Comparison of ENCODE assay signal across 21 cellular contexts in genomic region chr1:205015241-205015640, GRCh38. TPM values are rescaled to one million over a fixed set of nuclear protein-coding genes. Genes with fewer than 3 reads are reported as not detected.
DNase-seq lines count a peak whose midpoint lies in the region; ATAC-seq, FAIRE-seq and TF ChIP-seq lines count a peak whose summit lies in the region.
"Had no signal": no experiment of that assay in that cellular context is flagged by ENCODE, and none has a peak within 500 bp of the region (broad histone marks: within the 10 kb centered on the region; RNA-seq: fewer than 3 reads in every experiment).

No MANE protein-coding gene starts in this region.

- no peak overlapping the region for H3K14ac ChIP-seq in H1 (ENCODE audit: insufficient read length)

- H3K18ac ChIP-seq in H1 (ENCODE audit: extremely low read depth, low read length) = no peak overlapping the region

- H3K23ac ChIP-seq in H1 (ENCODE audit: insufficient read length) = no peak overlapping the region

- DNase-seq in G401 (ENCODE audit: low spot score) = peak; percentile 81
- DNase-seq in NCI-H1694 treated with DMSO at 0.1 percent for 48 hours (lab: John Stamatoyannopoulos, UW) = peak; percentile 27
- peak; percentile 87 for DNase-seq in WERI-Rb-1
- no peak for DNase-seq in H1 (ENCODE audit: low read depth in 1 of 2, low spot score in 2 of 2)
- DNase-seq in stimulated activated CD4-positive, alpha-beta T cell treated with anti-CD3 and anti-CD28 coated beads, Interleukin-2, amount 100 ng/mL, for 24 hours = no peak
- DNase-seq in NCI-H146 (lab: John Stamatoyannopoulos, UW) = no peak
- no peak for DNase-seq in activated naive CD4-positive, alpha-beta T cell treated with anti-CD3 and anti-CD28 coated beads, Interleukin-2, amount 50 U/mL, for 72 hours (ENCODE audit: low spot score in 2 of 2)
- DNase-seq in NCI-H69 (lab: John Stamatoyannopoulos, UW) = no peak
- DNase-seq: Caco-2; CD4-positive, alpha-beta T cell; DMS53; GF-D8; KG1; NCI-H1436 treated with DMSO at 0.1 percent for 48 hours; NCI-H345; NCI-H526 treated with DMSO at 0.1 percent for 48 hours; Peyer's patch had no signal

- no peak overlapping the region for H3K4ac ChIP-seq in H1 (replicated peaks; ENCODE audit: insufficient read length, low read depth, low read length)

- H3K56ac ChIP-seq in H1 (replicated peaks; ENCODE audit: insufficient read length, low read depth, low read length) = no peak overlapping the region

- peak overlapping the region; percentile 27 for H4K91ac ChIP-seq in H1 (replicated peaks; ENCODE audit: insufficient read length, low read length)

- no peak for ATAC-seq in activated naive CD4-positive, alpha-beta T cell treated with anti-CD3 and anti-CD28 coated beads, Interleukin-2, amount 50 U/mL, for 72 hours

- CTCF ChIA-PET in H1 (lab: Charles Lee; ENCODE audit: partially characterized antibody) = interaction anchor here (0.5 to 33.2 kb wide), 10 partner anchors 13 to 617 kb away, joined by 3 to 531 read pairs (median 4); no protein-coding TSS in a partner anchor

- no peak for TF ChIP-seq RAD21 in H1 (IDR thresholded peaks at IDR 0.05 in 1 of 2, conservative IDR thresholded peaks at IDR 0.05 in 1 of 2; ENCODE audit: low read depth in 2 of 2, low read length in 2 of 2)

- no peak overlapping the region for H3K9ac ChIP-seq in H1 (replicated peaks in 1 of 4; ENCODE audit: extremely low read depth in 1 of 4, low read depth in 3 of 4, low read length in 3 of 4)

- H2BK15ac ChIP-seq in H1 (ENCODE audit: low read length) = 0 out of 2 replicates have a peak overlapping the region, but pooled peaks have one; percentile 22

- no peaks in the 10 kb centered on the region for H3K36me3 Mint-ChIP-seq in activated naive CD4-positive, alpha-beta T cell treated with anti-CD3 and anti-CD28 coated beads, Interleukin-2, amount 50 U/mL, for 72 hours

- H3K4me3 ChIP-seq in WERI-Rb-1 (ENCODE audit: low read depth, low read length) = no peak overlapping the region
- no peak overlapping the region for H3K4me3 ChIP-seq in H1 (ENCODE audit: extremely low read depth in 1 of 4, insufficient read depth in 2 of 4, low read depth in 3 of 4, low read length in 4 of 4)
- H3K4me3 ChIP-seq: Peyer's patch had no signal

- TF ChIP-seq POLR2A in H1 (IDR thresholded peaks at IDR 0.05; ENCODE audit: control extremely low read depth in 1 of 2, low read depth in 2 of 2, low read length in 2 of 2) = no peak

- H3K27me3 ChIP-seq in WERI-Rb-1 (ENCODE audit: insufficient read depth, low read depth, severe bottlenecking) = no peaks in the 10 kb centered on the region
- no peaks in the 10 kb centered on the region; a peak in 1 of 7 replicates for H3K27me3 ChIP-seq in H1 (replicated peaks in 1 of 4; ENCODE audit: control insufficient read depth in 3 of 4, extremely low read depth in 1 of 4, insufficient read depth in 3 of 4, low read length in 3 of 4)
- H3K27me3 ChIP-seq: Peyer's patch had no signal

- no peak for FAIRE-seq in H1 (lab: Jason Lieb, UNC)
- FAIRE-seq: GM19239, HTR-8/SVneo had no signal

- no peak overlapping the region; the same call in 1 of the 2 replicates for H4K8ac ChIP-seq in H1 (ENCODE audit: extremely low read depth, insufficient read depth, low read length)

- no peak overlapping the region for H2AK5ac ChIP-seq in H1 (ENCODE audit: low read depth, low read length)

- H3K27ac Mint-ChIP-seq in activated naive CD4-positive, alpha-beta T cell treated with anti-CD3 and anti-CD28 coated beads, Interleukin-2, amount 50 U/mL, for 72 hours = no peak overlapping the region
- H3K27ac Mint-ChIP-seq: CD4-positive, alpha-beta T cell had no signal

- H3K4me1 ChIP-seq in H1 (replicated peaks in 1 of 4; ENCODE audit: control insufficient read depth in 3 of 4, insufficient read depth in 4 of 4, low read length in 3 of 4) = peaks cover 0 to 21% (median 7%) of the 10 kb centered on the region in 4 experiments; a peak in 5 of 7 replicates
- H3K4me1 ChIP-seq: Peyer's patch had no signal

- H2AFZ ChIP-seq in H1 (ENCODE audit: low read length) = no peak overlapping the region

- POLR2A ChIA-PET in H1 (lab: Charles Lee; ENCODE audit: partially characterized antibody) = no interaction called here

- no peak for TF ChIP-seq EP300 in H1 (IDR thresholded peaks at IDR 0.05; ENCODE audit: borderline replicate concordance in 1 of 2, low read depth in 2 of 2, low read length in 2 of 2)

- WGBS in H1 (ENCODE audit: extremely low coverage in 1 of 2, insufficient coverage in 1 of 2, insufficient read length in 1 of 2, insufficient replicate concordance in 2 of 2, low coverage in 1 of 2, low lambda C conversion rate in 2 of 2, missing lambda C conversion rate in 1 of 2), 2 experiments = 81% methylated on average over 9 of the region's 9 CpGs; no CpG with 5 or more reads in 1 of the 2 experiments

- H2BK120ac ChIP-seq in H1 (replicated peaks; ENCODE audit: low read depth, low read length) = no peak overlapping the region

- peak overlapping the region; percentile 7; the same call in 1 of the 2 replicates for H2BK20ac ChIP-seq in H1 (ENCODE audit: low read length)

- H3K79me1 ChIP-seq in H1 (ENCODE audit: low read depth, low read length) = 0 out of 2 replicates have a peak, but pooled peaks cover 2% of the 10 kb centered on the region

- in situ Hi-C loops in G401 (cut with HindIII; ENCODE audit: low sequenced_read_pairs) = no loop called here

- H3K23me2 ChIP-seq in H1 (ENCODE audit: low read depth, low read length) = no peaks in the 10 kb centered on the region

- TF ChIP-seq CTCF in WERI-Rb-1 (IDR thresholded peaks at IDR 0.05; ENCODE audit: low read depth, low read length) (peak; percentile 13; the same call in 1 of the 2 replicates), H1 (IDR thresholded peaks at IDR 0.05; ENCODE audit: control extremely low read depth in 1 of 3, insufficient read depth in 1 of 3, low read depth in 1 of 3, low read length in 3 of 3) (no peak)

- H3K9me3 Mint-ChIP-seq in activated naive CD4-positive, alpha-beta T cell treated with anti-CD3 and anti-CD28 coated beads, Interleukin-2, amount 50 U/mL, for 72 hours = no peaks in the 10 kb centered on the region
- H3K9me3 Mint-ChIP-seq: CD4-positive, alpha-beta T cell had no signal

- H2BK5ac ChIP-seq in H1 (ENCODE audit: low read depth, low read length) = no peak overlapping the region

- H2BK12ac ChIP-seq in H1 (ENCODE audit: low read depth, low read length) = 0 out of 2 replicates have a peak overlapping the region, but pooled peaks have one; percentile 70

- H3K36me3 ChIP-seq in WERI-Rb-1 (no peaks in the 10 kb centered on the region), H1 (ENCODE audit: control insufficient read depth in 2 of 4, insufficient read depth in 4 of 4, low read length in 3 of 4) (no peaks in the 10 kb centered on the region)
- H3K36me3 ChIP-seq: Peyer's patch had no signal

- H3K4me2 ChIP-seq in H1 (ENCODE audit: insufficient read depth in 1 of 2, low read depth in 2 of 2, low read length in 2 of 2) = no peak overlapping the region

- no peaks in the 10 kb centered on the region for H3K79me2 ChIP-seq in H1 (ENCODE audit: control insufficient read depth in 1 of 2, insufficient read depth in 2 of 2, low read length in 2 of 2)

- no peaks in the 10 kb centered on the region for H4K20me1 ChIP-seq in H1 (replicated peaks in 1 of 2; ENCODE audit: control insufficient read depth in 1 of 2, insufficient read depth in 2 of 2, low read length in 2 of 2)

- H4K5ac ChIP-seq in H1 (ENCODE audit: insufficient read length, low read depth, low read length) = no peak overlapping the region

- H3K27ac ChIP-seq in WERI-Rb-1 = peak overlapping the region; percentile 2
- H3K27ac ChIP-seq in H1 (ENCODE audit: low read depth, low read length) = no peak overlapping the region
- H3K27ac ChIP-seq: Peyer's patch had no signal

- H3K9me3 ChIP-seq in WERI-Rb-1 (ENCODE audit: severe bottlenecking) (no peaks in the 10 kb centered on the region), H1 (ENCODE audit: insufficient read depth in 2 of 2, low read depth in 1 of 2, low read length in 1 of 2) (no peaks in the 10 kb centered on the region)
- H3K9me3 ChIP-seq: Caco-2, Peyer's patch had no signal

TF ChIP-seq in H1, 55 proteins besides CTCF, POLR2A, EP300 and RAD21 (continues in another document):
- TF ChIP-seq ATF3 (IDR thresholded peaks at IDR 0.05; ENCODE audit: insufficient read depth, low read depth, low read length) (no peak), USF2 (IDR thresholded peaks at IDR 0.05; ENCODE audit: low read length) (no peak), KDM1A (IDR thresholded peaks at IDR 0.05; ENCODE audit: borderline replicate concordance, low read length) (no peak), NANOG (IDR thresholded peaks at IDR 0.05; ENCODE audit: insufficient read depth, low read depth, low read length, poor library complexity, severe bottlenecking) (no peak), CTBP2 (IDR thresholded peaks at IDR 0.05; ENCODE audit: borderline replicate concordance, insufficient read depth, insufficient read length, low read length) (no peak), TEAD4 (IDR thresholded peaks at IDR 0.05; ENCODE audit: low read depth, low read length) (no peak), SAP30 (IDR thresholded peaks at IDR 0.05; ENCODE audit: insufficient read depth, insufficient replicate concordance, low read length) (no peak)

RNA-seq across cellular contexts. Expression of gene CNTN2, which starts 27.8 kb away (rescaled TPM):
- 0.06 TPM in 1 of 2 replicates, not detected in the other for total RNA-seq in G401 (2014; rRNA removed; shearing (Covaris generic))
- 3.9 TPM in 2 replicates for total RNA-seq in H1 (2021; fragmentation: NEBNext Ultra II Directional; extraction: Animal tissue kit (Norgen Biotek cat#: 25700))
- 1.2 and 2.3 TPM in 2 replicates for polyA plus RNA-seq in H1 (2011; rRNA removed)
- polyA plus RNA-seq in H1 (2011; cell fraction: cytosol; rRNA removed) = 1.1 TPM
- polyA plus RNA-seq in H1 (2011; cell fraction: nucleus; rRNA removed) = 4.8 TPM
- polyA plus RNA-seq in H1 (2012, experiment 1 of 2) = 2.1 to 2.4 TPM (median 2.3 TPM) in 4 replicates
- 1.4 TPM for polyA plus RNA-seq in H1 (2012, experiment 2 of 2)
- polyA plus RNA-seq in H1 (2013, experiment 1 of 2) = 3.1 TPM
- polyA plus RNA-seq in H1 (2013, experiment 2 of 2) = 4.4 TPM
- polyA minus RNA-seq in H1 (2011; rRNA and poly(A)+ RNA removed) = 2.4 and 2.8 TPM in 2 replicates
- polyA minus RNA-seq in H1 (2011; cell fraction: cytosol; rRNA and poly(A)+ RNA removed) = 3.8 TPM
- 6.8 TPM for polyA minus RNA-seq in H1 (2011; cell fraction: nucleus; rRNA and poly(A)+ RNA removed)
- not detected for total RNA-seq in activated naive CD4-positive, alpha-beta T cell treated with anti-CD3 and anti-CD28 coated beads, Interleukin-2, amount 50 U/mL, for 72 hours
- total RNA-seq: Caco-2; CD4-positive, alpha-beta T cell; OCI-LY7 had no signal
- polyA plus RNA-seq: BJ had no signal

Comparison
In these comparisons a context has a peak if more than half of its experiments do, and no peak if none do; other contexts are left out.
1. DNase-seq: peak in G401 (single experiment), NCI-H1694 treated with DMSO at 0.1 percent for 48 hours (single experiment) and WERI-Rb-1 (single experiment); none in H1 (0 of 2), stimulated activated CD4-positive, alpha-beta T cell treated with anti-CD3 and anti-CD28 coated beads, Interleukin-2, amount 100 ng/mL, for 24 hours (0 of 2), NCI-H146 (single experiment), activated naive CD4-positive, alpha-beta T cell treated with anti-CD3 and anti-CD28 coated beads, Interleukin-2, amount 50 U/mL, for 72 hours (0 of 2) and NCI-H69 (single experiment).